ENCODE assay signal across 20 cellular contexts in the genomic region with DNA sequence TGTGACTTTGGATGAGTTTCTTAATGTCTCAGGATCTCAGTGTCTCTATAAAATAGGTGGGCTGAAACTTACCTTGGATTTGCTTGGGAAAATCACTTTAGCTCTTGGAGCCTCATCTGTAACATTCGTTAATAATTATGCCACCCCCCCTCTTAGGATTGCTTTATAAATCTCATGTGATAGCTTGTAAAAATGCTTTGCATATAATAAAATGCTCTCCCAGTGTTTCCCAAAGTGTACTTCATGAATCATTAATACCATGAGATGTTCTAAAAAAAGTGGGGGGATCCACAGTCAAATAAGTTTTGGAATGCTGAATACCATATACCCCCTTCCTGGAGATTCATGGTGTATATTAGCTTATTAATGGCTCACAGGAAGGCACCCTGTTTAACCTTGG. TPM values are rescaled to one million over a fixed set of nuclear protein-coding genes. Genes with fewer than 3 reads are reported as not detected.
DNase-seq lines count a peak whose midpoint lies in the region; ATAC-seq and TF ChIP-seq lines count a peak whose summit lies in the region.
"Had no signal": no experiment of that assay in that cellular context is flagged by ENCODE, and none has a peak within 500 bp of the region (broad histone marks: within the 10 kb centered on the region; RNA-seq: fewer than 3 reads in every experiment).

No MANE protein-coding gene starts in this region.

- intact Hi-C loops in Calu3 (cut with micrococcal nuclease; ENCODE audit: unreplicated experiment) = no loop called here
- intact Hi-C loops in naive thymus-derived CD4-positive, alpha-beta T cell (cut with micrococcal nuclease) = no loop called here

- H3K36me3 Mint-ChIP-seq in Calu3 (ENCODE audit: insufficient read depth, unreplicated experiment) (peaks cover 22% of the 10 kb centered on the region), osteocyte (ENCODE audit: unreplicated experiment) (no peaks in the 10 kb centered on the region), H9 (ENCODE audit: insufficient read depth in 1 of 3, low read depth in 3 of 3) (no peaks in the 10 kb centered on the region)
- H3K36me3 Mint-ChIP-seq in naive thymus-derived CD4-positive, alpha-beta T cell = peaks cover 0 to 3% (median 0%) of the 10 kb centered on the region in 5 donors
- H3K36me3 Mint-ChIP-seq: CD14-positive monocyte; CD8-positive, alpha-beta T cell; IgD-negative memory B cell had no signal

- no peak overlapping the region for H4K5ac ChIP-seq in H9 (ENCODE audit: insufficient read length, low read depth, low read length)

- no peaks in the 10 kb centered on the region for H3K79me1 ChIP-seq in H9 (ENCODE audit: insufficient read depth, low read depth, low read length, poor library complexity, severe bottlenecking)

- H3K56ac ChIP-seq in H9 (ENCODE audit: insufficient read length, low read depth, low read length) = no peak overlapping the region

- H2BK12ac ChIP-seq in H9 (ENCODE audit: insufficient read length, low read depth, low read length) = no peak overlapping the region

- no peak overlapping the region for H2AK5ac ChIP-seq in H9 (ENCODE audit: insufficient read length, low read length)

- no peak overlapping the region for H3K4ac ChIP-seq in H9 (ENCODE audit: low read depth, low read length)

- POLR2A ChIA-PET in naive thymus-derived CD4-positive, alpha-beta T cell (lab: Charles Lee) = no interaction called here

- no peaks in the 10 kb centered on the region for H4K20me1 ChIP-seq in H9 (ENCODE audit: control insufficient read depth, insufficient read depth, insufficient read length)

- H3K4me2 ChIP-seq in H9 (ENCODE audit: insufficient read depth, insufficient read length, low read length) = no peak overlapping the region

- no peak overlapping the region for H2AFZ ChIP-seq in H9 (ENCODE audit: low read length)

- peaks cover 9% of the 10 kb centered on the region; the same call in 1 of the 2 replicates for H3K4me1 ChIP-seq in H9 (ENCODE audit: insufficient read depth, low read length)
- H3K4me1 ChIP-seq in naive thymus-derived CD4-positive, alpha-beta T cell (ENCODE audit: control insufficient read depth in 2 of 2, insufficient read depth in 2 of 2, low read length in 2 of 2) = no peaks in the 10 kb centered on the region
- H3K4me1 ChIP-seq: BE2C, HAP-1 had no signal

- H3K9me3 Mint-ChIP-seq in Calu3 (ENCODE audit: low read depth, unreplicated experiment) = peaks cover 3% of the 10 kb centered on the region
- no peaks in the 10 kb centered on the region for H3K9me3 Mint-ChIP-seq in osteocyte (ENCODE audit: unreplicated experiment)
- H3K9me3 Mint-ChIP-seq in H9 = no peaks in the 10 kb centered on the region
- peaks cover 0 to 3% (median 0%) of the 10 kb centered on the region in 11 donors for H3K9me3 Mint-ChIP-seq in naive thymus-derived CD4-positive, alpha-beta T cell

- no peak overlapping the region for H3K27ac ChIP-seq in H9 (ENCODE audit: insufficient read length, low read depth, low read length)
- H3K27ac ChIP-seq in naive thymus-derived CD4-positive, alpha-beta T cell (ENCODE audit: low read depth, low read length) = no peak overlapping the region

- no peak overlapping the region for H3K23ac ChIP-seq in H9 (ENCODE audit: insufficient read length, low read depth, low read length)

- H4K8ac ChIP-seq in H9 (replicated peaks; ENCODE audit: insufficient read length, low read depth, low read length) = no peak overlapping the region

- no peak for DNase-seq in Calu3
- peak; percentile 8 for DNase-seq in NCI-H526 treated with DMSO at 0.1 percent for 48 hours (lab: John Stamatoyannopoulos, UW)
- peak; percentile 43 for DNase-seq in kidney glomerular epithelial cell (lab: John Stamatoyannopoulos, UW)
- no peak for DNase-seq in NCI-H2196 treated with DMSO at 0.1 percent for 48 hours (lab: John Stamatoyannopoulos, UW; ENCODE audit: unreplicated experiment)
- no peak for DNase-seq in osteocyte (ENCODE audit: extremely low spot score, unreplicated experiment)
- no peak for DNase-seq in H9
- DNase-seq in naive thymus-derived CD4-positive, alpha-beta T cell = no peak
- DNase-seq: ACHN; BE2C; CD8-positive, alpha-beta T cell; COR-L47; DND-41; GF-D8; GOT3; KG1 had no signal

- TF ChIP-seq CTCF in Calu3 (IDR thresholded peaks at IDR 0.05; ENCODE audit: unreplicated experiment) (no peak), osteocyte (IDR thresholded peaks at IDR 0.05) (no peak), H9 (conservative IDR thresholded peaks at IDR 0.05) (no peak)

- no peak overlapping the region for H3K9ac ChIP-seq in H9 (ENCODE audit: extremely low read depth, insufficient read length, low read length)

- H3K27ac Mint-ChIP-seq in Calu3 (ENCODE audit: unreplicated experiment) = peak overlapping the region; percentile 41
- H3K27ac Mint-ChIP-seq in osteocyte (ENCODE audit: unreplicated experiment) = no peak overlapping the region
- no peak overlapping the region for H3K27ac Mint-ChIP-seq in H9
- no peak overlapping the region for H3K27ac Mint-ChIP-seq in naive thymus-derived CD4-positive, alpha-beta T cell
- H3K27ac Mint-ChIP-seq: CD14-positive monocyte; CD8-positive, alpha-beta T cell; IgD-negative memory B cell had no signal

- no peak overlapping the region for H2BK20ac ChIP-seq in H9 (ENCODE audit: low read depth, low read length, poor library complexity, severe bottlenecking)

- H3K4me3 Mint-ChIP-seq in Calu3 (ENCODE audit: low read depth, unreplicated experiment) (no peak overlapping the region), osteocyte (ENCODE audit: unreplicated experiment) (no peak overlapping the region), H9 (no peak overlapping the region)
- H3K4me3 Mint-ChIP-seq in naive thymus-derived CD4-positive, alpha-beta T cell = no peak overlapping the region
- H3K4me3 Mint-ChIP-seq: CD14-positive monocyte; CD8-positive, alpha-beta T cell; IgD-negative memory B cell had no signal

- no peaks in the 10 kb centered on the region for H3K79me2 ChIP-seq in H9 (ENCODE audit: insufficient read depth, low read length)

- H3K4me1 Mint-ChIP-seq in Calu3 (ENCODE audit: low read depth, unreplicated experiment) (peaks cover 77% of the 10 kb centered on the region), osteocyte (ENCODE audit: unreplicated experiment) (peaks cover 30% of the 10 kb centered on the region), H9 (peaks cover 25 to 28% of the 10 kb centered on the region in 2 experiments)
- peaks cover 0 to 6% (median 0%) of the 10 kb centered on the region in 7 donors for H3K4me1 Mint-ChIP-seq in naive thymus-derived CD4-positive, alpha-beta T cell

- H3K4me3 ChIP-seq in naive thymus-derived CD4-positive, alpha-beta T cell (ENCODE audit: low read length) = no peak overlapping the region
- H3K4me3 ChIP-seq: HAP-1 had no signal

- H3K27me3 Mint-ChIP-seq in Calu3 (ENCODE audit: unreplicated experiment) (no peaks in the 10 kb centered on the region), osteocyte (ENCODE audit: unreplicated experiment) (no peaks in the 10 kb centered on the region), H9 (ENCODE audit: low read depth) (no peaks in the 10 kb centered on the region; the same call in none of the 2 replicates)
- peaks cover 6 to 16% (median 13%) of the 10 kb centered on the region in 5 donors for H3K27me3 Mint-ChIP-seq in naive thymus-derived CD4-positive, alpha-beta T cell

- H3K36me3 ChIP-seq in naive thymus-derived CD4-positive, alpha-beta T cell (ENCODE audit: control insufficient read depth in 2 of 3, insufficient read depth in 3 of 3, low read length in 3 of 3) = no peaks in the 10 kb centered on the region
- H3K36me3 ChIP-seq: BE2C, HAP-1 had no signal

- no peak for ATAC-seq in naive thymus-derived CD4-positive, alpha-beta T cell
- ATAC-seq: CD8-positive, alpha-beta T cell had no signal

- H3K27me3 ChIP-seq in H9 (ENCODE audit: insufficient read depth, low read length) = no peaks in the 10 kb centered on the region
- H3K27me3 ChIP-seq in naive thymus-derived CD4-positive, alpha-beta T cell (ENCODE audit: control insufficient read depth in 2 of 2, insufficient read depth in 2 of 2, low read length in 2 of 2) = no peaks in the 10 kb centered on the region

- H2BK5ac ChIP-seq in H9 (ENCODE audit: insufficient read length, low read length) = no peak overlapping the region

- no peak overlapping the region for H3K14ac ChIP-seq in H9 (ENCODE audit: insufficient read depth, low read length)

- WGBS in H9 (ENCODE audit: extremely low coverage, insufficient read length, low lambda C conversion rate) = no CpG with 5 or more reads among the region's 1 CpG

- no peaks in the 10 kb centered on the region for H3K23me2 ChIP-seq in H9 (ENCODE audit: insufficient read length, low read depth, low read length, poor library complexity, severe bottlenecking)

- BruUV-seq in Calu3 (replicated peaks; lab: Mats Ljungman, UMichigan) = no TSS peak

- no peak overlapping the region for H2BK15ac ChIP-seq in H9 (ENCODE audit: low read depth, low read length)

- H4K91ac ChIP-seq in H9 (ENCODE audit: insufficient read length, low read depth, low read length) = no peak overlapping the region

- no peak overlapping the region for H3T11ph ChIP-seq in H9 (ENCODE audit: low read length)

- CTCF ChIA-PET in Calu3 (lab: Charles Lee) = interaction anchor here (0.7 to 1.6 kb wide), 10 partner anchors 9 to 179 kb away, joined by 3 to 8 read pairs (median 4); partner anchors contain the start of genes KRT23, KRTAP1-1, KRTAP3-1 and KRTAP4-6
- CTCF ChIA-PET in naive thymus-derived CD4-positive, alpha-beta T cell (lab: Charles Lee) = no interaction called here

- H3K9me3 ChIP-seq in H9 (ENCODE audit: control insufficient read depth, low read depth, low read length) = no peaks in the 10 kb centered on the region
- H3K9me3 ChIP-seq in naive thymus-derived CD4-positive, alpha-beta T cell (ENCODE audit: control insufficient read depth in 2 of 3, low read length in 3 of 3) = no peaks in the 10 kb centered on the region
- H3K9me3 ChIP-seq: BE2C, HAP-1 had no signal

- no peak overlapping the region for H2BK120ac ChIP-seq in H9 (ENCODE audit: low read depth, low read length, poor library complexity, severe bottlenecking)

- H3K18ac ChIP-seq in H9 (ENCODE audit: insufficient read length, low read depth, low read length) = no peak overlapping the region

RNA-seq across cellular contexts. Expression of gene KRT39, which starts 5.2 kb away (rescaled TPM):
- total RNA-seq in Calu3 (2022) = 0.44 TPM in 1 of 2 replicates, not detected in the other
- not detected in 2 replicates for total RNA-seq in osteocyte
- total RNA-seq in H9 (2021) = not detected in 2 replicates
- total RNA-seq in naive thymus-derived CD4-positive, alpha-beta T cell = not detected
- not detected for polyA plus RNA-seq in naive thymus-derived CD4-positive, alpha-beta T cell
- total RNA-seq: A172; CD8-positive, alpha-beta T cell; HT-29 had no signal
- polyA plus RNA-seq: CD14-positive monocyte, IgD-negative memory B cell had no signal

RNA-seq across cellular contexts. Expression of gene KRT40, which starts 22.5 kb away (rescaled TPM):
- total RNA-seq in Calu3 (2022) (not detected in 2 replicates), osteocyte (not detected in 2 replicates), H9 (2021) (not detected in 2 replicates)
- total RNA-seq in naive thymus-derived CD4-positive, alpha-beta T cell = not detected
- polyA plus RNA-seq in naive thymus-derived CD4-positive, alpha-beta T cell = not detected
- total RNA-seq: A172; CD8-positive, alpha-beta T cell had no signal
- polyA plus RNA-seq: CD14-positive monocyte, IgD-negative memory B cell had no signal

RNA-seq across cellular contexts. Expression of gene KRT23, which starts 24.1 kb away (rescaled TPM):
- total RNA-seq in Calu3 (2022) (1,389 and 1,709 TPM in 2 replicates), osteocyte (not detected in 2 replicates), H9 (2021) (not detected in 2 replicates)
- under 1 TPM in 1 of 5 experiments, not detected in 4; 0.83 TPM for total RNA-seq in naive thymus-derived CD4-positive, alpha-beta T cell
- not detected for polyA plus RNA-seq in naive thymus-derived CD4-positive, alpha-beta T cell
- total RNA-seq: A172; CD8-positive, alpha-beta T cell had no signal
- polyA plus RNA-seq: IgD-negative memory B cell had no signal

RNA-seq across cellular contexts. Expression of gene KRTAP3-3, which starts 32.4 kb away (rescaled TPM):
- total RNA-seq in Calu3 (2022) (not detected in 2 replicates), osteocyte (not detected in 2 replicates), H9 (2021) (not detected in 2 replicates)
- total RNA-seq in naive thymus-derived CD4-positive, alpha-beta T cell = not detected
- polyA plus RNA-seq in naive thymus-derived CD4-positive, alpha-beta T cell = not detected
- total RNA-seq: A172; CD8-positive, alpha-beta T cell; HT-29 had no signal
- polyA plus RNA-seq: CD14-positive monocyte, IgD-negative memory B cell had no signal

RNA-seq across cellular contexts. Expression of gene KRTAP3-2, which starts 38.1 kb away (rescaled TPM):
- total RNA-seq in Calu3 (2022) = not detected in 2 replicates
- not detected in 2 replicates for total RNA-seq in osteocyte
- total RNA-seq in H9 (2021) = not detected in 2 replicates
- total RNA-seq in naive thymus-derived CD4-positive, alpha-beta T cell = not detected
- polyA plus RNA-seq in naive thymus-derived CD4-positive, alpha-beta T cell = not detected
- total RNA-seq: A172; CD8-positive, alpha-beta T cell; HT-29 had no signal
- polyA plus RNA-seq: CD14-positive monocyte, IgD-negative memory B cell had no signal

Comparison
In these comparisons a context has a peak if more than half of its experiments do, and no peak if none do; other contexts are left out.
1. DNase-seq: peak in NCI-H526 treated with DMSO at 0.1 percent for 48 hours (single experiment) and kidney glomerular epithelial cell (single experiment); none in Calu3 (single experiment), NCI-H2196 treated with DMSO at 0.1 percent for 48 hours (single experiment), osteocyte (single experiment), H9 (single experiment) and naive thymus-derived CD4-positive, alpha-beta T cell (0 of 9).
2. RNA of gene KRT23, which starts 24.1 kb away (total RNA-seq): 1,389 to 1,709 TPM in Calu3; not detected in osteocyte, not detected in H9 and 0.83 TPM in naive thymus-derived CD4-positive, alpha-beta T cell; every median in the first group is over 100 times any median in the second.